1 cellular context compared by ENCODE assay signal in the genomic region with DNA sequence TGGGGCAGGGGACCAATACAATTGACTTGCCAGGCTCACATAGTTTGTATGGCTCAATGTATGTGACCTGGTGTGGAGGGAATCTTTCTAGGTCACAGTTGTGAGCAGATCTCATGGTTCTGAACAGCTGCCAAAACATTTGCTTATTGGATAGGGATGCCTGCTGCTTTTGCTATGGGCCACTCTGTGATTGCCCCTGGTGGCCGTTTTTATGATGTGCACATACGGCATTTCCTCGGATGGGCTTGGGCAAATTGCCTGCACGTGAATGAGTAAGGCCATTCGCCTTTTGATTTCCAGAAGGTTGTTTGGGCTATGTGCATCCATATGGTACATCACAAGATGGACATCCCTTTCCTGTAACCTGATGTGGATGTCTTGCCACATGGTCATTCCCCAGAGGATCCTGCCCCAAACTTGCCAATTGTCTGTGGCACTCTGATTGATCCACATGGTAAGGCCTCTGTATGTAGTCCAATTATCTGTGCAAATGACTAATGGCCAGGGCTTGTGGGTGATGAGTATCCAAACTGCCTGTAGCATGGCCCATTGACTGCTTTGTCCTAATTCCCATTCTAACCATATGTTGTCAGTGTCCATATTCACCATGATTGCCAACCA.
TF ChIP-seq lines count a peak whose summit lies in the region.

No MANE protein-coding gene starts in this region.

TF ChIP-seq in H1, 55 proteins besides CTCF, POLR2A, EP300 and RAD21:
- TF ChIP-seq KDM4A (IDR thresholded peaks at IDR 0.05; ENCODE audit: low read depth, low read length, severe bottlenecking) (no peak), ATF3 (IDR thresholded peaks at IDR 0.05; ENCODE audit: insufficient read depth, low read depth, low read length) (no peak), NANOG (IDR thresholded peaks at IDR 0.05; ENCODE audit: insufficient read depth, low read depth, low read length, poor library complexity, severe bottlenecking) (no peak), SUZ12 (IDR thresholded peaks at IDR 0.05; ENCODE audit: low read length) (no peak), NRF1 (IDR thresholded peaks at IDR 0.05; ENCODE audit: low read depth, low read length) (no peak), SP1 (IDR thresholded peaks at IDR 0.05; ENCODE audit: low read depth, low read length) (no peak), HDAC6 (IDR thresholded peaks at IDR 0.05; ENCODE audit: low read depth, low read length) (no peak), CHD2 (IDR thresholded peaks at IDR 0.05; ENCODE audit: low read length) (no peak), CBX5 (IDR thresholded peaks at IDR 0.05; ENCODE audit: low read depth, low read length) (no peak), SIRT6 (IDR thresholded peaks at IDR 0.05; ENCODE audit: low read length) (no peak)
- TF ChIP-seq, protein P1, sequence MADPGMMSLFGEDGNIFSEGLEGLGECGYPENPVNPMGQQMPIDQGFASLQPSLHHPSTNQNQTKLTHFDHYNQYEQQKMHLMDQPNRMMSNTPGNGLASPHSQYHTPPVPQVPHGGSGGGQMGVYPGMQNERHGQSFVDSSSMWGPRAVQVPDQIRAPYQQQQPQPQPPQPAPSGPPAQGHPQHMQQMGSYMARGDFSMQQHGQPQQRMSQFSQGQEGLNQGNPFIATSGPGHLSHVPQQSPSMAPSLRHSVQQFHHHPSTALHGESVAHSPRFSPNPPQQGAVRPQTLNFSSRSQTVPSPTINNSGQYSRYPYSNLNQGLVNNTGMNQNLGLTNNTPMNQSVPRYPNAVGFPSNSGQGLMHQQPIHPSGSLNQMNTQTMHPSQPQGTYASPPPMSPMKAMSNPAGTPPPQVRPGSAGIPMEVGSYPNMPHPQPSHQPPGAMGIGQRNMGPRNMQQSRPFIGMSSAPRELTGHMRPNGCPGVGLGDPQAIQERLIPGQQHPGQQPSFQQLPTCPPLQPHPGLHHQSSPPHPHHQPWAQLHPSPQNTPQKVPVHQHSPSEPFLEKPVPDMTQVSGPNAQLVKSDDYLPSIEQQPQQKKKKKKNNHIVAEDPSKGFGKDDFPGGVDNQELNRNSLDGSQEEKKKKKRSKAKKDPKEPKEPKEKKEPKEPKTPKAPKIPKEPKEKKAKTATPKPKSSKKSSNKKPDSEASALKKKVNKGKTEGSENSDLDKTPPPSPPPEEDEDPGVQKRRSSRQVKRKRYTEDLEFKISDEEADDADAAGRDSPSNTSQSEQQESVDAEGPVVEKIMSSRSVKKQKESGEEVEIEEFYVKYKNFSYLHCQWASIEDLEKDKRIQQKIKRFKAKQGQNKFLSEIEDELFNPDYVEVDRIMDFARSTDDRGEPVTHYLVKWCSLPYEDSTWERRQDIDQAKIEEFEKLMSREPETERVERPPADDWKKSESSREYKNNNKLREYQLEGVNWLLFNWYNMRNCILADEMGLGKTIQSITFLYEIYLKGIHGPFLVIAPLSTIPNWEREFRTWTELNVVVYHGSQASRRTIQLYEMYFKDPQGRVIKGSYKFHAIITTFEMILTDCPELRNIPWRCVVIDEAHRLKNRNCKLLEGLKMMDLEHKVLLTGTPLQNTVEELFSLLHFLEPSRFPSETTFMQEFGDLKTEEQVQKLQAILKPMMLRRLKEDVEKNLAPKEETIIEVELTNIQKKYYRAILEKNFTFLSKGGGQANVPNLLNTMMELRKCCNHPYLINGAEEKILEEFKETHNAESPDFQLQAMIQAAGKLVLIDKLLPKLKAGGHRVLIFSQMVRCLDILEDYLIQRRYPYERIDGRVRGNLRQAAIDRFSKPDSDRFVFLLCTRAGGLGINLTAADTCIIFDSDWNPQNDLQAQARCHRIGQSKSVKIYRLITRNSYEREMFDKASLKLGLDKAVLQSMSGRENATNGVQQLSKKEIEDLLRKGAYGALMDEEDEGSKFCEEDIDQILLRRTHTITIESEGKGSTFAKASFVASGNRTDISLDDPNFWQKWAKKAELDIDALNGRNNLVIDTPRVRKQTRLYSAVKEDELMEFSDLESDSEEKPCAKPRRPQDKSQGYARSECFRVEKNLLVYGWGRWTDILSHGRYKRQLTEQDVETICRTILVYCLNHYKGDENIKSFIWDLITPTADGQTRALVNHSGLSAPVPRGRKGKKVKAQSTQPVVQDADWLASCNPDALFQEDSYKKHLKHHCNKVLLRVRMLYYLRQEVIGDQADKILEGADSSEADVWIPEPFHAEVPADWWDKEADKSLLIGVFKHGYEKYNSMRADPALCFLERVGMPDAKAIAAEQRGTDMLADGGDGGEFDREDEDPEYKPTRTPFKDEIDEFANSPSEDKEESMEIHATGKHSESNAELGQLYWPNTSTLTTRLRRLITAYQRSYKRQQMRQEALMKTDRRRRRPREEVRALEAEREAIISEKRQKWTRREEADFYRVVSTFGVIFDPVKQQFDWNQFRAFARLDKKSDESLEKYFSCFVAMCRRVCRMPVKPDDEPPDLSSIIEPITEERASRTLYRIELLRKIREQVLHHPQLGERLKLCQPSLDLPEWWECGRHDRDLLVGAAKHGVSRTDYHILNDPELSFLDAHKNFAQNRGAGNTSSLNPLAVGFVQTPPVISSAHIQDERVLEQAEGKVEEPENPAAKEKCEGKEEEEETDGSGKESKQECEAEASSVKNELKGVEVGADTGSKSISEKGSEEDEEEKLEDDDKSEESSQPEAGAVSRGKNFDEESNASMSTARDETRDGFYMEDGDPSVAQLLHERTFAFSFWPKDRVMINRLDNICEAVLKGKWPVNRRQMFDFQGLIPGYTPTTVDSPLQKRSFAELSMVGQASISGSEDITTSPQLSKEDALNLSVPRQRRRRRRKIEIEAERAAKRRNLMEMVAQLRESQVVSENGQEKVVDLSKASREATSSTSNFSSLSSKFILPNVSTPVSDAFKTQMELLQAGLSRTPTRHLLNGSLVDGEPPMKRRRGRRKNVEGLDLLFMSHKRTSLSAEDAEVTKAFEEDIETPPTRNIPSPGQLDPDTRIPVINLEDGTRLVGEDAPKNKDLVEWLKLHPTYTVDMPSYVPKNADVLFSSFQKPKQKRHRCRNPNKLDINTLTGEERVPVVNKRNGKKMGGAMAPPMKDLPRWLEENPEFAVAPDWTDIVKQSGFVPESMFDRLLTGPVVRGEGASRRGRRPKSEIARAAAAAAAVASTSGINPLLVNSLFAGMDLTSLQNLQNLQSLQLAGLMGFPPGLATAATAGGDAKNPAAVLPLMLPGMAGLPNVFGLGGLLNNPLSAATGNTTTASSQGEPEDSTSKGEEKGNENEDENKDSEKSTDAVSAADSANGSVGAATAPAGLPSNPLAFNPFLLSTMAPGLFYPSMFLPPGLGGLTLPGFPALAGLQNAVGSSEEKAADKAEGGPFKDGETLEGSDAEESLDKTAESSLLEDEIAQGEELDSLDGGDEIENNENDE (IDR thresholded peaks at IDR 0.05; ENCODE audit: insufficient replicate concordance, low read length), result no peak
